8 cellular contexts compared by ENCODE assay signal in genomic region chr19:633068-633785, GRCh38. TPM values are rescaled to one million over a fixed set of nuclear protein-coding genes. Genes with fewer than 3 reads are reported as not detected.
DNase-seq lines count a peak whose midpoint lies in the region; ATAC-seq and TF ChIP-seq lines count a peak whose summit lies in the region.

Gene POLRMT (minus strand): TSS chr19:633537. CDS start chr19:633512, 25 bp downstream.

- TF ChIP-seq POLR2A in lower leg skin (IDR thresholded peaks at IDR 0.05), result no peak

- H3K27me3 Mint-ChIP-seq in CD8-positive, alpha-beta T cell (ENCODE audit: low read depth), result no peaks in the 10 kb centered on the region

- H3K9me3 ChIP-seq in CD8-positive, alpha-beta T cell (ENCODE audit: low read length), result no peaks in the 10 kb centered on the region
- H3K9me3 ChIP-seq in ectodermal cell (ENCODE audit: control insufficient read depth, low read length), result no peaks in the 10 kb centered on the region

- peak; percentile 95 for ATAC-seq in CD8-positive, alpha-beta T cell
- peak; percentile 92 for ATAC-seq in GM19468 (IDR thresholded peaks at IDR 0.05; ENCODE audit: extremely low read depth, unreplicated experiment)

- H3K27ac Mint-ChIP-seq in CD8-positive, alpha-beta T cell, result peak within 1 kb of the TSS; percentile 94

- CTCF ChIA-PET in CD8-positive, alpha-beta T cell (lab: Charles Lee), result interaction anchor here (0.8 to 2.5 kb wide), 4 partner anchors 14 to 127 kb away, joined by 3 to 8 read pairs (median 3); partner anchors contain the start of gene RNF126

- no peak for TF ChIP-seq CTCF in CD8-positive, alpha-beta T cell (IDR thresholded peaks at IDR 0.05)
- no peak for TF ChIP-seq CTCF in lower leg skin (IDR thresholded peaks at IDR 0.05)

- peak within 1 kb of the TSS; percentile 95 for H3K4me3 Mint-ChIP-seq in CD8-positive, alpha-beta T cell

- intact Hi-C loops in CD8-positive, alpha-beta T cell (cut with DNase I, micrococcal nuclease), result loop anchor here (1.0 to 5.0 kb wide), 9 partner anchors 22 to 164 kb away; partner anchors contain the start of genes BSG (in 2 of the 2), HCN2 (in 1 of the 2), PTBP1 (in 1 of the 2) and RNF126 (in 1 of the 2)
- intact Hi-C loops in lower leg skin (cut with DNase I; ENCODE audit: low total_unique reads), result no loop called here

- H3K27ac ChIP-seq in CD8-positive, alpha-beta T cell (ENCODE audit: low read depth, low read length), result peak within 1 kb of the TSS; percentile 61
- no peak within 1 kb of the TSS for H3K27ac ChIP-seq in ectodermal cell (ENCODE audit: insufficient read depth, low read depth, low read length, poor library complexity, severe bottlenecking)

- WGBS in ectodermal cell, 2 experiments, result 0% methylated on average over 67 of the region's 67 CpGs
- WGBS in lower leg skin, 2 donors, result 0 to 1% methylated on average over 53 to 54 of the region's 67 CpGs

- peak within 1 kb of the TSS; percentile 93 for H3K4me3 ChIP-seq in CD8-positive, alpha-beta T cell (ENCODE audit: low read depth, low read length)
- H3K4me3 ChIP-seq in ectodermal cell (ENCODE audit: insufficient read depth, low read depth, low read length), result peak within 1 kb of the TSS; percentile 86
- H3K4me3 ChIP-seq in lower leg skin (ENCODE audit: low read depth, poor library complexity, severe bottlenecking), result peak within 1 kb of the TSS; percentile 85

- POLR2A ChIA-PET in CD8-positive, alpha-beta T cell (lab: Charles Lee), result interaction anchor here (0.7 to 1.7 kb wide), 6 partner anchors 17 to 48 kb away, joined by 3 to 6 read pairs (median 4); partner anchors contain the start of gene RNF126

- H3K27me3 ChIP-seq in CD8-positive, alpha-beta T cell (ENCODE audit: insufficient read depth, low read length), result no peaks in the 10 kb centered on the region
- H3K27me3 ChIP-seq in ectodermal cell (ENCODE audit: control insufficient read depth, insufficient read depth, low read length, poor library complexity, severe bottlenecking), result peaks cover 15% of the 10 kb centered on the region

- no peaks in the 10 kb centered on the region for H3K9me3 Mint-ChIP-seq in CD8-positive, alpha-beta T cell

- peaks cover 7% of the 10 kb centered on the region for H3K36me3 ChIP-seq in CD8-positive, alpha-beta T cell (ENCODE audit: insufficient read depth, low read length)
- peaks cover 20% of the 10 kb centered on the region for H3K36me3 ChIP-seq in ectodermal cell (ENCODE audit: control insufficient read depth, insufficient read depth, low read length)

- DNase-seq in CD8-positive, alpha-beta T cell, result peak; percentile 88 to 97 (median 95)
- DNase-seq in HS-5 (ENCODE audit: low read depth), result peak; percentile 86
- DNase-seq in NK-92 (lab: John Stamatoyannopoulos, UW; ENCODE audit: unreplicated experiment), result peak; percentile 76
- DNase-seq in activated CD8-positive, alpha-beta memory T cell treated with anti-CD3 and anti-CD28 coated beads for 1 hour (ENCODE audit: extremely low read depth in 1 of 2, low read depth in 1 of 2), result peak; percentile 89 to 93
- peak; percentile 98 to 100 for DNase-seq in lower leg skin (ENCODE audit: low spot score in 2 of 2)
- DNase-seq in stimulated activated CD4-positive, alpha-beta T cell treated with anti-CD3 and anti-CD28 coated beads, Interleukin-4, amount 100 ng/mL, for 4 hours, result peak; percentile 92 to 97

- peaks cover 30% of the 10 kb centered on the region for H3K36me3 Mint-ChIP-seq in CD8-positive, alpha-beta T cell

- peaks cover 22% of the 10 kb centered on the region for H3K4me1 ChIP-seq in CD8-positive, alpha-beta T cell (ENCODE audit: insufficient read depth, low read length)
- H3K4me1 ChIP-seq in ectodermal cell (ENCODE audit: control insufficient read depth, insufficient read depth, low read length), result peaks cover 7% of the 10 kb centered on the region

- H3K4me1 Mint-ChIP-seq in CD8-positive, alpha-beta T cell (ENCODE audit: low read depth), result peaks cover 30% of the 10 kb centered on the region

RNA-seq across cellular contexts. Expression of gene POLRMT, which starts in this region (rescaled TPM):
- total RNA-seq in CD8-positive, alpha-beta T cell, result 10 to 100 TPM; 48.6 to 53.7 TPM
- polyA plus RNA-seq in ectodermal cell (2013, experiment 1 of 4), result 67.1 TPM
- polyA plus RNA-seq in ectodermal cell (2013, experiment 2 of 4), result 67.3 TPM
- polyA plus RNA-seq in ectodermal cell (2013, experiment 3 of 4), result 49.6 TPM
- polyA plus RNA-seq in ectodermal cell (2013, experiment 4 of 4), result 56.8 TPM
- 10 to 100 TPM; 37.8 to 61.1 (median 46.9) TPM for total RNA-seq in lower leg skin
